17 cellular contexts compared by ENCODE assay signal in the genomic region with DNA sequence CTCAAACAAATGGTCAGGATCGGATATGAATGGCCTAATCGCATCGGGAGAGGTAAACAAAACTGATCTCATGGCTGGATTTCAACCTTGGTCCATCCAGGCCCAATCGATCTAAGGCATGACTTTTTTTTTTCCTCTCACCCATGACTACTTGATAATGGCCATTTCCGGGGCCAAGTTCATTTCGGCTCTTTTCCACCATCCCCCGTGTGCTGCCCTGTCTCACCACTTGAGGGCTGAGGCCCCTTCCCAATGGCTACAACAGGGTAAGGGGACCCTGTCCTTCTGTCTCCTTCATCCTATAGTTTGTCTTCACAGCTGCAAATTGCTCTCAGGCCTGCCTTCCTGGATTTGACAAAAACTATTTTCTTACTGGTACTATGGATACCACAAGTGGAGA. TPM values are rescaled to one million over a fixed set of nuclear protein-coding genes. Genes with fewer than 3 reads are reported as not detected.
DNase-seq lines count a peak whose midpoint lies in the region; ATAC-seq, FAIRE-seq and TF ChIP-seq lines count a peak whose summit lies in the region.
"Had no signal": no experiment of that assay in that cellular context is flagged by ENCODE, and none has a peak within 500 bp of the region (broad histone marks: within the 10 kb centered on the region; RNA-seq: fewer than 3 reads in every experiment).

No MANE protein-coding gene starts in this region.

- peak; percentile 30; the same call in 1 of the 2 replicates for TF ChIP-seq CTCF in GM12875 (IDR thresholded peaks at IDR 0.05; ENCODE audit: borderline replicate concordance, insufficient read depth, low read depth, low read length)
- TF ChIP-seq CTCF in neural crest cell (conservative IDR thresholded peaks at IDR 0.05): peak; percentile 48
- no peak for TF ChIP-seq CTCF in pancreas (IDR thresholded peaks at IDR 0.05)

- no peaks in the 10 kb centered on the region for H3K36me3 Mint-ChIP-seq in activated T-helper 17 cell treated with anti-CD3 and anti-CD28 coated beads, Interleukin-2, amount 50 U/mL, for 72 hours (ENCODE audit: low read depth)
- H3K36me3 Mint-ChIP-seq in neural crest cell (ENCODE audit: low read depth): no peaks in the 10 kb centered on the region
- H3K36me3 Mint-ChIP-seq: brain had no signal

- no peaks in the 10 kb centered on the region for H3K9me3 ChIP-seq in pancreas
- H3K9me3 ChIP-seq: left ventricle myocardium inferior, tibial nerve had no signal

- no peak overlapping the region for H3K27ac ChIP-seq in pancreas
- H3K27ac ChIP-seq: left ventricle myocardium inferior, tibial nerve had no signal

- no peaks in the 10 kb centered on the region for H3K9me3 Mint-ChIP-seq in activated T-helper 17 cell treated with anti-CD3 and anti-CD28 coated beads, Interleukin-2, amount 50 U/mL, for 72 hours
- no peaks in the 10 kb centered on the region for H3K9me3 Mint-ChIP-seq in neural crest cell
- H3K9me3 Mint-ChIP-seq: activated T-cell treated with anti-CD3 and anti-CD28 coated beads, Interleukin-2, amount 50 U/mL, for 24 hours; brain had no signal

- H3K27me3 ChIP-seq in pancreas: no peaks in the 10 kb centered on the region

- ATAC-seq in activated T-helper 17 cell treated with anti-CD3 and anti-CD28 coated beads, Interleukin-2, amount 50 U/mL, for 72 hours (replicated peaks): peak; percentile 52
- no peak for ATAC-seq in GM18502 (IDR thresholded peaks at IDR 0.05; ENCODE audit: poor library complexity, unreplicated experiment)
- no peak for ATAC-seq in pancreas

- intact Hi-C loops in pancreas (cut with DNase I): no loop called here

- WGBS in pancreas, 2 donors: 21 to 31% methylated on average over 7 of the region's 7 CpGs

- no peaks in the 10 kb centered on the region for H3K36me3 ChIP-seq in pancreas
- H3K36me3 ChIP-seq: left ventricle myocardium inferior, tibial nerve had no signal

- H3K4me1 Mint-ChIP-seq in activated T-helper 17 cell treated with anti-CD3 and anti-CD28 coated beads, Interleukin-2, amount 50 U/mL, for 72 hours: peaks cover 26% of the 10 kb centered on the region
- H3K4me1 Mint-ChIP-seq in neural crest cell: peaks cover 6% of the 10 kb centered on the region

- DNase-seq in activated CD4-positive, alpha-beta T cell treated with anti-CD3 and anti-CD28 coated beads for 48 hours: peak; percentile 59
- DNase-seq in activated CD4-positive, alpha-beta T cell treated with anti-CD3 and anti-CD28 coated beads, Interleukin-2, amount 50 U/mL, for 1 hour: no peak
- DNase-seq in neural crest cell (ENCODE audit: low read depth, low spot score) (no peak), pancreas (no peak)
- DNase-seq in activated effector memory CD4-positive, alpha-beta T cell treated with anti-CD3 and anti-CD28 coated beads, Interleukin-2, amount 50 U/mL, for 16 hours: no peak
- DNase-seq: activated T-cell treated with anti-CD3 and anti-CD28 coated beads, Interleukin-2, amount 50 U/mL, for 24 hours; head of caudate nucleus; IMR-90; left ventricle myocardium inferior; NCI-H1436; nucleus accumbens; SHP77 had no signal

- H3K4me3 ChIP-seq in GM12875 (ENCODE audit: low read depth, low read length) (no peak overlapping the region), pancreas (no peak overlapping the region)
- H3K4me3 ChIP-seq: left ventricle myocardium inferior, tibial nerve had no signal

- no peak overlapping the region for H3K27ac Mint-ChIP-seq in activated T-helper 17 cell treated with anti-CD3 and anti-CD28 coated beads, Interleukin-2, amount 50 U/mL, for 72 hours
- no peak overlapping the region for H3K27ac Mint-ChIP-seq in neural crest cell (ENCODE audit: unreplicated experiment)
- H3K27ac Mint-ChIP-seq: activated T-cell treated with anti-CD3 and anti-CD28 coated beads, Interleukin-2, amount 50 U/mL, for 24 hours had no signal

- FAIRE-seq in pancreas (lab: Jason Lieb, UNC): no peak

- no peaks in the 10 kb centered on the region for H3K4me1 ChIP-seq in pancreas
- H3K4me1 ChIP-seq: left ventricle myocardium inferior, tibial nerve had no signal

- no peaks in the 10 kb centered on the region for H3K27me3 Mint-ChIP-seq in activated T-helper 17 cell treated with anti-CD3 and anti-CD28 coated beads, Interleukin-2, amount 50 U/mL, for 72 hours
- peaks cover under 1% of the 10 kb centered on the region for H3K27me3 Mint-ChIP-seq in neural crest cell (ENCODE audit: low read depth)
- H3K27me3 Mint-ChIP-seq: activated T-cell treated with anti-CD3 and anti-CD28 coated beads, Interleukin-2, amount 50 U/mL, for 24 hours; brain had no signal

- H3K4me3 Mint-ChIP-seq in activated T-helper 17 cell treated with anti-CD3 and anti-CD28 coated beads, Interleukin-2, amount 50 U/mL, for 72 hours: no peak overlapping the region
- H3K4me3 Mint-ChIP-seq in neural crest cell: no peak overlapping the region
- H3K4me3 Mint-ChIP-seq: activated T-cell treated with anti-CD3 and anti-CD28 coated beads, Interleukin-2, amount 50 U/mL, for 24 hours; brain had no signal

RNA-seq across cellular contexts. Expression of a gene that starts 26.7 kb away (rescaled TPM):
- 10 to 100 TPM; 50.7 to 94.2 TPM for total RNA-seq in activated T-helper 17 cell treated with anti-CD3 and anti-CD28 coated beads, Interleukin-2, amount 50 U/mL, for 72 hours
- total RNA-seq in neural crest cell (0.12 TPM in 1 of 2 replicates, not detected in the other), pancreas (1 to 10 TPM in 1 of 6 donors, under 1 TPM in 5; 0.42 to 1.3 (median 0.79) TPM)
- polyA plus RNA-seq in pancreas: 1 to 10 TPM in 1 of 2 donors, under 1 TPM in 1; 0.46 to 1.2 TPM
- total RNA-seq: IMR-90 had no signal
- polyA plus RNA-seq: IMR-90 had no signal

RNA-seq across cellular contexts. Expression of a gene that starts 32.7 kb away (rescaled TPM):
- total RNA-seq in activated T-helper 17 cell treated with anti-CD3 and anti-CD28 coated beads, Interleukin-2, amount 50 U/mL, for 72 hours: 1 to 10 TPM; 4.0 to 4.4 TPM
- not detected in 2 replicates for total RNA-seq in neural crest cell
- under 1 TPM in 2 of 6 donors, not detected in 4; 0.13 to 0.17 TPM for total RNA-seq in pancreas
- polyA plus RNA-seq in pancreas: not detected
- total RNA-seq: IMR-90, left ventricle myocardium inferior, tibial nerve had no signal
- polyA plus RNA-seq: IMR-90 had no signal

RNA-seq across cellular contexts. Expression of a gene that starts 34.0 kb away (rescaled TPM):
- 1 to 10 TPM in 1 of 2 donors, under 1 TPM in 1; 0.58 to 1.2 TPM for total RNA-seq in activated T-helper 17 cell treated with anti-CD3 and anti-CD28 coated beads, Interleukin-2, amount 50 U/mL, for 72 hours
- total RNA-seq in neural crest cell (not detected in 2 replicates), pancreas (not detected)
- polyA plus RNA-seq in pancreas: under 1 TPM in 1 of 2 donors, not detected in 1; 0.02 TPM
- total RNA-seq: IMR-90, left ventricle myocardium inferior had no signal
- polyA plus RNA-seq: IMR-90 had no signal

Comparison
In these comparisons a context has a peak if more than half of its experiments do, and no peak if none do; other contexts are left out.
1. CTCF ChIP-seq: peak in GM12875 (single experiment) and neural crest cell (single experiment); none in pancreas (0 of 4).
2. RNA of a gene that starts 26.7 kb away (total RNA-seq): 50.7 to 94.2 TPM in activated T-helper 17 cell treated with anti-CD3 and anti-CD28 coated beads, Interleukin-2, amount 50 U/mL, for 72 hours; 0.42 to 1.3 TPM in pancreas and 0.12 TPM in neural crest cell; every median in the first group is over 10 times any median in the second.